Comparison of ENCODE assay signal across 2 cellular contexts in genomic region chr2:21162615-21162878, GRCh38.
TF ChIP-seq lines count a peak whose summit lies in the region.

No MANE protein-coding gene starts in this region.

TF ChIP-seq in HepG2, 621 proteins besides CTCF, POLR2A, EP300 and RAD21:
- no peak for TF ChIP-seq CBX5 (CRISPR knock-in tag; IDR thresholded peaks at IDR 0.05; ENCODE audit: borderline replicate concordance)
- no peak for TF ChIP-seq ZNF451 (CRISPR knock-in tag; IDR thresholded peaks at IDR 0.05)
- no peak for TF ChIP-seq ZMYM4 (CRISPR knock-in tag; IDR thresholded peaks at IDR 0.05)
- TF ChIP-seq ATF7-NPFF (CRISPR knock-in tag; IDR thresholded peaks at IDR 0.05; ENCODE audit: low read depth) = no peak
- no peak for TF ChIP-seq ZNF274 (CRISPR knock-in tag; IDR thresholded peaks at IDR 0.05)
- no peak for TF ChIP-seq ATF6 (CRISPR knock-in tag; conservative IDR thresholded peaks at IDR 0.05)

TF ChIP-seq in GM12891, 5 proteins besides CTCF, POLR2A, EP300 and RAD21:
- TF ChIP-seq PAX5 (IDR thresholded peaks at IDR 0.05; ENCODE audit: insufficient read depth, low read length, severe bottlenecking) (no peak), POLR2AphosphoS5 (IDR thresholded peaks at IDR 0.05; ENCODE audit: low read depth, low read length) (no peak), SPI1 (IDR thresholded peaks at IDR 0.05; ENCODE audit: low read depth, low read length) (no peak), POU2F2 (IDR thresholded peaks at IDR 0.05; ENCODE audit: low read depth, low read length) (no peak), TAF1 (IDR thresholded peaks at IDR 0.05; ENCODE audit: low read depth, low read length) (no peak)
